In genomic region chr9:94783121-94783664, GRCh38 we compare ENCODE assay signal across 8 cellular contexts. TPM values are rescaled to one million over a fixed set of nuclear protein-coding genes. Genes with fewer than 3 reads are reported as not detected.
DNase-seq lines count a peak whose midpoint lies in the region; ATAC-seq and TF ChIP-seq lines count a peak whose summit lies in the region.

No MANE protein-coding gene starts in this region.

- TF ChIP-seq EP300 in ovary (IDR thresholded peaks at IDR 0.05): no peak

- H3K4me3 Mint-ChIP-seq in activated naive CD4-positive, alpha-beta T cell treated with anti-CD3 and anti-CD28 coated beads for 36 hours: no peak overlapping the region

- H4K5ac ChIP-seq in IMR-90 (ENCODE audit: low read depth, low read length): peak overlapping the region; percentile 85

- H3K27ac ChIP-seq in IMR-90 (ENCODE audit: insufficient read depth, low read length) (peak overlapping the region; percentile 67), OCI-LY3 (ENCODE audit: low read length) (no peak overlapping the region), ovary (no peak overlapping the region)

- peak overlapping the region; percentile 94 for H4K91ac ChIP-seq in IMR-90 (ENCODE audit: insufficient read depth, low read depth, low read length)

- peak overlapping the region; percentile 75 for H2AK9ac ChIP-seq in IMR-90 (replicated peaks; ENCODE audit: low read depth, low read length, poor library complexity)

- peak; percentile 54; the same call in 1 of the 2 replicates for TF ChIP-seq POLR2A in IMR-90 (IDR thresholded peaks at IDR 0.05; ENCODE audit: low read depth, low read length)
- TF ChIP-seq POLR2A in ovary (IDR thresholded peaks at IDR 0.05): no peak

- CTCF ChIA-PET in IMR-90 (lab: Yijun Ruan, JAX): interaction anchor here (0.6 to 1.7 kb wide), 8 partner anchors 22 to 385 kb away, joined by 3 to 4 read pairs (median 3); no protein-coding TSS in a partner anchor
- CTCF ChIA-PET in activated naive CD4-positive, alpha-beta T cell treated with anti-CD3 and anti-CD28 coated beads for 36 hours (lab: Charles Lee): interaction anchor here (0.6 to 4.1 kb wide), 11 partner anchors 14 to 349 kb away, joined by 3 to 23 read pairs (median 3); no protein-coding TSS in a partner anchor

- H3K23ac ChIP-seq in IMR-90 (ENCODE audit: low read depth, low read length): peak overlapping the region; percentile 93

- H3K9me1 ChIP-seq in IMR-90 (ENCODE audit: insufficient read depth, low read length): peaks cover 6% of the 10 kb centered on the region

- WGBS in IMR-90 (ENCODE audit: extremely low coverage in 2 of 2, insufficient read length in 1 of 2), 2 experiments: 34% methylated on average over 9 of the region's 14 CpGs; no CpG with 5 or more reads in 1 of the 2 experiments
- 61 to 62% (median 61%) methylated on average over 14 of the region's 14 CpGs for WGBS in ovary, 3 donors

- peak overlapping the region; percentile 99 for H2BK20ac ChIP-seq in IMR-90 (ENCODE audit: low read depth, low read length)

- in situ Hi-C loops in IMR-90 (cut with MboI; ENCODE audit: low sequenced_read_pairs): loop anchor here (10.0 kb wide), 1 partner anchor 242 kb away; no protein-coding TSS in a partner anchor

- no peaks in the 10 kb centered on the region for H3K36me3 Mint-ChIP-seq in activated naive CD4-positive, alpha-beta T cell treated with anti-CD3 and anti-CD28 coated beads for 36 hours (ENCODE audit: low read depth)

- dilution Hi-C loops in IMR-90 (cut with HindIII; ENCODE audit: low sequenced_read_pairs, unreplicated experiment): no loop called here

- peaks cover 0 to 19% of the 10 kb centered on the region in 2 experiments; a peak in 2 of 4 replicates for H3K79me1 ChIP-seq in IMR-90 (ENCODE audit: low read depth in 1 of 2, low read length in 2 of 2)

- no peak overlapping the region for H3K27ac Mint-ChIP-seq in activated naive CD4-positive, alpha-beta T cell treated with anti-CD3 and anti-CD28 coated beads for 36 hours

- no peaks in the 10 kb centered on the region for H3K9me3 Mint-ChIP-seq in activated naive CD4-positive, alpha-beta T cell treated with anti-CD3 and anti-CD28 coated beads for 36 hours

- H4K8ac ChIP-seq in IMR-90 (ENCODE audit: low read depth in 2 of 2, low read length in 2 of 2): peak overlapping the region; percentile 47 to 89

- DNase-seq in DMS114 treated with DMSO at 0.1 percent for 48 hours (lab: John Stamatoyannopoulos, UW; ENCODE audit: unreplicated experiment) (peak; percentile 5), IMR-90 (peak; percentile 87), head of caudate nucleus (peak; percentile 21 to 93 (median 76)), ovary (peak; percentile 62 to 83 (median 69)), SKM-1 treated with dmso at 0.1 percent for 144 hours (lab: John Stamatoyannopoulos, UW; ENCODE audit: unreplicated experiment) (no peak)
- DNase-seq in activated naive CD4-positive, alpha-beta T cell treated with anti-CD3 and anti-CD28 coated beads for 36 hours: peak; percentile 66

- peaks cover 9% of the 10 kb centered on the region for H3K4me1 ChIP-seq in IMR-90 (ENCODE audit: control insufficient read depth, insufficient read depth, low read length)
- peaks cover 7% of the 10 kb centered on the region for H3K4me1 ChIP-seq in OCI-LY3 (ENCODE audit: low read length)
- peaks cover 3% of the 10 kb centered on the region for H3K4me1 ChIP-seq in ovary (ENCODE audit: insufficient read depth)

- BruUV-seq in IMR-90 (replicated peaks; lab: Mats Ljungman, UMichigan): no TSS peak

- H2BK120ac ChIP-seq in IMR-90 (ENCODE audit: low read depth, low read length): peak overlapping the region; percentile 98

- intact Hi-C loops in IMR-90 (cut with micrococcal nuclease) (loop anchor here (1.0 to 5.0 kb wide), 7 partner anchors 102 to 348 kb away; no protein-coding TSS in a partner anchor), head of caudate nucleus (cut with DNase I) (loop anchor here (5.0 kb wide), 1 partner anchor 224 kb away; no protein-coding TSS in a partner anchor), ovary (cut with DNase I) (loop anchor here in 3 of 4 donors (2.0 to 10.0 kb wide), 3 partner anchors 222 to 344 kb away; no protein-coding TSS in a partner anchor)
- intact Hi-C loops in activated naive CD4-positive, alpha-beta T cell treated with anti-CD3 and anti-CD28 coated beads for 36 hours (cut with micrococcal nuclease): loop anchor here (1.0 kb wide), 2 partner anchors 102 to 344 kb away; no protein-coding TSS in a partner anchor

- peak overlapping the region; percentile 64 for H3K56ac ChIP-seq in IMR-90 (ENCODE audit: extremely low read depth, insufficient read depth, low read length)

- H3K27me3 ChIP-seq in IMR-90 (ENCODE audit: control insufficient read depth, insufficient read depth, low read length): no peaks in the 10 kb centered on the region
- H3K27me3 ChIP-seq in OCI-LY3 (ENCODE audit: low read depth, low read length): no peaks in the 10 kb centered on the region
- no peaks in the 10 kb centered on the region for H3K27me3 ChIP-seq in ovary

- peak overlapping the region; percentile 93 for H2AK5ac ChIP-seq in IMR-90 (ENCODE audit: low read depth, low read length)

- H3K9me3 ChIP-seq in IMR-90 (ENCODE audit: control insufficient read depth, insufficient read depth, low read length) (no peaks in the 10 kb centered on the region), OCI-LY3 (ENCODE audit: insufficient read depth, low read length) (no peaks in the 10 kb centered on the region), ovary (no peaks in the 10 kb centered on the region)

- POLR2A ChIA-PET in IMR-90 (lab: Charles Lee; ENCODE audit: unreplicated experiment): no interaction called here

- H3K27me3 Mint-ChIP-seq in activated naive CD4-positive, alpha-beta T cell treated with anti-CD3 and anti-CD28 coated beads for 36 hours (ENCODE audit: low read depth): no peaks in the 10 kb centered on the region

- H3K4me2 ChIP-seq in IMR-90 (ENCODE audit: low read depth, low read length) (peak overlapping the region; percentile 44), OCI-LY3 (ENCODE audit: low read length) (no peak overlapping the region)

- H3K18ac ChIP-seq in IMR-90 (ENCODE audit: low read depth, low read length): peak overlapping the region; percentile 87

- H3K9ac ChIP-seq in IMR-90 (ENCODE audit: low read depth, low read length): peak overlapping the region; percentile 50; the same call in 1 of the 2 replicates
- no peak overlapping the region for H3K9ac ChIP-seq in OCI-LY3 (ENCODE audit: low read length)

- H3K79me2 ChIP-seq in OCI-LY3 (ENCODE audit: low read length): no peaks in the 10 kb centered on the region

- no peak overlapping the region for H3K4me3 ChIP-seq in IMR-90 (ENCODE audit: insufficient read depth, low read depth, low read length)
- no peak overlapping the region for H3K4me3 ChIP-seq in OCI-LY3 (ENCODE audit: low read length)
- H3K4me3 ChIP-seq in ovary: no peak overlapping the region

- peaks cover 6% of the 10 kb centered on the region for H3K4me1 Mint-ChIP-seq in activated naive CD4-positive, alpha-beta T cell treated with anti-CD3 and anti-CD28 coated beads for 36 hours (ENCODE audit: low read depth)

- peak overlapping the region; percentile 96 for H3K14ac ChIP-seq in IMR-90 (replicated peaks; ENCODE audit: low read depth, low read length)

- H2BK15ac ChIP-seq in IMR-90 (ENCODE audit: low read depth, low read length): peak overlapping the region; percentile 90

- H2AFZ ChIP-seq in IMR-90 (replicated peaks; ENCODE audit: low read length, poor library complexity) (peak overlapping the region; percentile 85), OCI-LY3 (ENCODE audit: low read depth, low read length) (no peak overlapping the region)

- peak; percentile 90 for TF ChIP-seq RAD21 in IMR-90 (IDR thresholded peaks at IDR 0.05; ENCODE audit: low read length)

- H4K20me1 ChIP-seq in IMR-90 (ENCODE audit: insufficient read depth, low read length) (no peaks in the 10 kb centered on the region), OCI-LY3 (ENCODE audit: insufficient read depth, low read length) (no peaks in the 10 kb centered on the region)

- H3K36me3 ChIP-seq in IMR-90 (ENCODE audit: control insufficient read depth, insufficient read depth, low read length) (no peaks in the 10 kb centered on the region), OCI-LY3 (replicated peaks; ENCODE audit: low read depth, low read length) (no peaks in the 10 kb centered on the region), ovary (no peaks in the 10 kb centered on the region)

- TF ChIP-seq CTCF in IMR-90 (conservative IDR thresholded peaks at IDR 0.05; ENCODE audit: low read depth, low read length) (peak; percentile 77), OCI-LY3 (IDR thresholded peaks at IDR 0.05; ENCODE audit: low read depth, low read length) (peak; percentile 86), ovary (IDR thresholded peaks at IDR 0.05) (peak in 2 of 3 donors; percentile 71 to 79)

- peak overlapping the region; percentile 97 for H3K4ac ChIP-seq in IMR-90 (ENCODE audit: low read depth, low read length)

- ATAC-seq in IMR-90 (ENCODE audit: low read depth): peak; percentile 92
- ATAC-seq in HG03175 (IDR thresholded peaks at IDR 0.05; ENCODE audit: unreplicated experiment): no peak

- peak overlapping the region; percentile 90 for H2BK5ac ChIP-seq in IMR-90 (ENCODE audit: low read depth, low read length, poor library complexity, severe bottlenecking)

TF ChIP-seq in IMR-90, 13 proteins besides CTCF, POLR2A, EP300 and RAD21:
- TF ChIP-seq RFX5 (IDR thresholded peaks at IDR 0.05; ENCODE audit: low read depth, low read length): no peak
- peak; percentile 92 for TF ChIP-seq SMC3 (IDR thresholded peaks at IDR 0.05; ENCODE audit: low read depth, low read length)
- no peak for TF ChIP-seq MAZ (IDR thresholded peaks at IDR 0.05; ENCODE audit: borderline replicate concordance, low read depth, low read length)
- peak; percentile 47; the same call in 1 of the 2 replicates for TF ChIP-seq CEBPB (IDR thresholded peaks at IDR 0.05; ENCODE audit: low read depth, low read length)
TF ChIP-seq in IMR-90: peak in this region for 2.

RNA-seq across cellular contexts. Expression of gene AOPEP, which starts 56.7 kb away (rescaled TPM):
- total RNA-seq in IMR-90 (2012; rRNA removed) (38.7 and 38.9 TPM in 2 replicates), ovary (100 to 1,000 TPM in 2 of 7 donors, 10 to 100 TPM in 5; 68.0 to 141 (median 92.2) TPM)
- polyA plus RNA-seq in IMR-90 (2012; rRNA removed) (34.9 and 38.1 TPM in 2 replicates), ovary (10 to 100 TPM; 40.0 to 67.7 TPM)
- polyA plus RNA-seq in IMR-90 (2012; cell fraction: cytosol; rRNA removed): 23.1 and 34.2 TPM in 2 replicates
- polyA plus RNA-seq in IMR-90 (2012; cell fraction: nucleus; rRNA removed; ENCODE audit: low replicate concordance): 40.9 and 77.9 TPM in 2 replicates
- 1 to 10 TPM; 5.8 to 6.4 TPM for total RNA-seq in activated naive CD4-positive, alpha-beta T cell treated with anti-CD3 and anti-CD28 coated beads for 36 hours
